Comparison of ENCODE assay signal across 1 cellular context in genomic region chr1:3698660-3699408, GRCh38.
TF ChIP-seq lines count a peak whose summit lies in the region.

No MANE protein-coding gene starts in this region.

TF ChIP-seq in IMR-90, 13 proteins besides CTCF, POLR2A, EP300 and RAD21:
- TF ChIP-seq FOS (IDR thresholded peaks at IDR 0.05; ENCODE audit: low read depth, low read length) (no peak), MAFK (IDR thresholded peaks at IDR 0.05; ENCODE audit: low read depth, low read length) (no peak), BHLHE40 (IDR thresholded peaks at IDR 0.05; ENCODE audit: low read depth, low read length) (no peak), NFE2L2 (IDR thresholded peaks at IDR 0.05; ENCODE audit: low read depth, low read length) (no peak), RCOR1 (IDR thresholded peaks at IDR 0.05; ENCODE audit: insufficient replicate concordance, low read length) (no peak), MXI1 (IDR thresholded peaks at IDR 0.05; ENCODE audit: borderline replicate concordance, low read depth, low read length) (no peak), MAZ (IDR thresholded peaks at IDR 0.05; ENCODE audit: borderline replicate concordance, low read depth, low read length) (no peak), RFX5 (IDR thresholded peaks at IDR 0.05; ENCODE audit: low read depth, low read length) (no peak), CEBPB (IDR thresholded peaks at IDR 0.05; ENCODE audit: low read depth, low read length) (no peak), SMC3 (IDR thresholded peaks at IDR 0.05; ENCODE audit: low read depth, low read length) (no peak)
- TF ChIP-seq, protein P1, sequence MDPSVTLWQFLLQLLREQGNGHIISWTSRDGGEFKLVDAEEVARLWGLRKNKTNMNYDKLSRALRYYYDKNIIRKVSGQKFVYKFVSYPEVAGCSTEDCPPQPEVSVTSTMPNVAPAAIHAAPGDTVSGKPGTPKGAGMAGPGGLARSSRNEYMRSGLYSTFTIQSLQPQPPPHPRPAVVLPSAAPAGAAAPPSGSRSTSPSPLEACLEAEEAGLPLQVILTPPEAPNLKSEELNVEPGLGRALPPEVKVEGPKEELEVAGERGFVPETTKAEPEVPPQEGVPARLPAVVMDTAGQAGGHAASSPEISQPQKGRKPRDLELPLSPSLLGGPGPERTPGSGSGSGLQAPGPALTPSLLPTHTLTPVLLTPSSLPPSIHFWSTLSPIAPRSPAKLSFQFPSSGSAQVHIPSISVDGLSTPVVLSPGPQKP (IDR thresholded peaks at IDR 0.05; ENCODE audit: borderline replicate concordance, low read depth, low read length): no peak
- TF ChIP-seq, protein P2, sequence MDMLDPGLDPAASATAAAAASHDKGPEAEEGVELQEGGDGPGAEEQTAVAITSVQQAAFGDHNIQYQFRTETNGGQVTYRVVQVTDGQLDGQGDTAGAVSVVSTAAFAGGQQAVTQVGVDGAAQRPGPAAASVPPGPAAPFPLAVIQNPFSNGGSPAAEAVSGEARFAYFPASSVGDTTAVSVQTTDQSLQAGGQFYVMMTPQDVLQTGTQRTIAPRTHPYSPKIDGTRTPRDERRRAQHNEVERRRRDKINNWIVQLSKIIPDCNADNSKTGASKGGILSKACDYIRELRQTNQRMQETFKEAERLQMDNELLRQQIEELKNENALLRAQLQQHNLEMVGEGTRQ (IDR thresholded peaks at IDR 0.05; ENCODE audit: low read depth, low read length): no peak
